24 cellular contexts compared by ENCODE assay signal in the genomic region with DNA sequence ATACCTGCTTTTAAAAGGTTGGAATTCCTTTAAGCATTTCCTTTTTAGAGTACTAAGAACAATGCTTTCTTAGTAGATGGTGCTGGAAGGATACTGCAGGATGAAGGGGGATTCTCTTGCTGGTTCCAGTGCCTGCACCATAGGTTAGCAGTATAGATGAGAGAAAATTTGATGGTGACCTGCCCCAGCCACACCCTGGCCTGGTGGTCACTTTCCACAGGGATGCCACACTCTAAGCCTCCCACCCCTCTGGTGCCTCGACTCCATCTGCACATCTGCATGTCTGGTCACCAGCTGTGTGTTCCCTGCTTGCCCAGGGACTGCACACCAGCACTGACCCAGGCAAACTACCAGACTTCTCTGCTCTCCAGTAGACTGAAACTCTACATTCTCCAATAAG. TPM values are rescaled to one million over a fixed set of nuclear protein-coding genes. Genes with fewer than 3 reads are reported as not detected.
A peak's percentile ranks its signal among the peaks of the same experiment; 100 is the strongest.
DNase-seq lines count a peak whose midpoint lies in the region; ATAC-seq and TF ChIP-seq lines count a peak whose summit lies in the region.
"Had no signal": no experiment of that assay in that cellular context is flagged by ENCODE, and none has a peak within 500 bp of the region (broad histone marks: within the 10 kb centered on the region; RNA-seq: fewer than 3 reads in every experiment).

No MANE protein-coding gene starts in this region.

- H3F3A ChIP-seq in smooth muscle cell (ENCODE audit: low read depth), result peaks cover 36% of the 10 kb centered on the region

- H3K36me3 Mint-ChIP-seq in immature natural killer cell, result peaks cover 8 to 33% (median 28%) of the 10 kb centered on the region in 3 donors

- TF ChIP-seq CTCF in heart right ventricle (IDR thresholded peaks at IDR 0.05) (no peak), IMR-90 (conservative IDR thresholded peaks at IDR 0.05; ENCODE audit: low read depth, low read length) (no peak), smooth muscle cell (IDR thresholded peaks at IDR 0.05; ENCODE audit: borderline replicate concordance, insufficient read depth, poor library complexity, severe bottlenecking) (no peak)

- H4K5ac ChIP-seq in IMR-90 (ENCODE audit: low read depth, low read length), result no peak overlapping the region

- H3K4me1 ChIP-seq in heart right ventricle, result no peaks in the 10 kb centered on the region
- H3K4me1 ChIP-seq in IMR-90 (ENCODE audit: control insufficient read depth, insufficient read depth, low read length), result peaks cover 2% of the 10 kb centered on the region; the same call in 1 of the 2 replicates
- no peaks in the 10 kb centered on the region for H3K4me1 ChIP-seq in smooth muscle cell (ENCODE audit: low read depth)
- H3K4me1 ChIP-seq: gastrocnemius medialis, transverse colon had no signal

- peaks cover 46 to 67% of the 10 kb centered on the region in 2 donors for H3K4me1 Mint-ChIP-seq in immature natural killer cell

- no peak overlapping the region for H2BK5ac ChIP-seq in IMR-90 (ENCODE audit: low read depth, low read length, poor library complexity, severe bottlenecking)

- WGBS in heart right ventricle, 2 donors, result 59 to 63% methylated on average over 1 of the region's 1 CpG
- 33% methylated on average over 1 of the region's 1 CpG; no CpG with 5 or more reads in 1 of the 2 experiments for WGBS in IMR-90 (ENCODE audit: extremely low coverage in 2 of 2, insufficient read length in 1 of 2), 2 experiments
- WGBS in smooth muscle cell (ENCODE audit: low lambda C conversion rate), result 57% methylated on average over 1 of the region's 1 CpG

- intact Hi-C loops in Right ventricle myocardium inferior (cut with DNase I), result no loop called here
- intact Hi-C loops in heart right ventricle (cut with DNase I), result no loop called here
- intact Hi-C loops in IMR-90 (cut with micrococcal nuclease), result no loop called here

- peak overlapping the region; percentile 42 to 82 (median 55) for H3K4me3 Mint-ChIP-seq in immature natural killer cell

- dilution Hi-C loops in IMR-90 (cut with HindIII; ENCODE audit: low sequenced_read_pairs, unreplicated experiment), result no loop called here

- no peak overlapping the region for H2BK20ac ChIP-seq in IMR-90 (ENCODE audit: low read depth, low read length)

- H3K27ac ChIP-seq in heart right ventricle (no peak overlapping the region), IMR-90 (ENCODE audit: insufficient read depth, low read length) (no peak overlapping the region), smooth muscle cell (ENCODE audit: low read depth) (peak overlapping the region; percentile 19)
- H3K27ac ChIP-seq: gastrocnemius medialis, skin epidermis, transverse colon had no signal

- H3K9me1 ChIP-seq in IMR-90 (ENCODE audit: insufficient read depth, low read length), result no peaks in the 10 kb centered on the region

- ATAC-seq in Right ventricle myocardium inferior, result peak; percentile 16
- no peak for ATAC-seq in heart right ventricle
- ATAC-seq in IMR-90 (ENCODE audit: low read depth), result no peak
- ATAC-seq in HG02884 (IDR thresholded peaks at IDR 0.05; ENCODE audit: unreplicated experiment), result no peak
- ATAC-seq: gastrocnemius medialis, HCT116 had no signal

- H2BK120ac ChIP-seq in IMR-90 (ENCODE audit: low read depth, low read length), result no peak overlapping the region

- H3K4me3 ChIP-seq in heart right ventricle (no peak overlapping the region), IMR-90 (ENCODE audit: insufficient read depth, low read depth, low read length) (no peak overlapping the region), smooth muscle cell (no peak overlapping the region)
- H3K4me3 ChIP-seq: gastrocnemius medialis, skin epidermis, transverse colon had no signal

- H3K23ac ChIP-seq in IMR-90 (ENCODE audit: low read depth, low read length), result no peak overlapping the region

- no peak overlapping the region for H2BK15ac ChIP-seq in IMR-90 (ENCODE audit: low read depth, low read length)

- H3K79me2 ChIP-seq in smooth muscle cell (ENCODE audit: low read depth), result no peaks in the 10 kb centered on the region

- H3K27me3 ChIP-seq in heart right ventricle, result peaks cover 0 to 6% (median 0%) of the 10 kb centered on the region in 7 donors
- no peaks in the 10 kb centered on the region for H3K27me3 ChIP-seq in IMR-90 (ENCODE audit: control insufficient read depth, insufficient read depth, low read length)
- no peaks in the 10 kb centered on the region for H3K27me3 ChIP-seq in smooth muscle cell (ENCODE audit: low read depth)
- H3K27me3 ChIP-seq: gastrocnemius medialis, transverse colon had no signal

- POLR2A ChIA-PET in IMR-90 (lab: Charles Lee; ENCODE audit: unreplicated experiment), result interaction anchor here (0.6 kb wide), 1 partner anchor 20 kb away, joined by 3 read pairs; no protein-coding TSS in a partner anchor

- H4K20me1 ChIP-seq in IMR-90 (ENCODE audit: insufficient read depth, low read length) (peaks cover 28% of the 10 kb centered on the region), smooth muscle cell (ENCODE audit: low read depth) (peaks cover 49% of the 10 kb centered on the region)

- TF ChIP-seq POLR2A in IMR-90 (IDR thresholded peaks at IDR 0.05; ENCODE audit: low read depth, low read length), result no peak; the same call in 1 of the 2 replicates

- H3K4me2 ChIP-seq in IMR-90 (ENCODE audit: low read depth, low read length) (no peak overlapping the region), smooth muscle cell (no peak overlapping the region)

- H3K27ac Mint-ChIP-seq in immature natural killer cell, result peak overlapping the region; percentile 30 to 76 (median 48)
- H3K27ac Mint-ChIP-seq: stimulated activated naive CD8-positive, alpha-beta T cell treated with anti-CD3 and anti-CD28 coated beads, Interleukin-15, Interleukin-2, amounts not matched to agents 100 ng/mL and 50 ng/mL, for 24 hours had no signal

- in situ Hi-C loops in IMR-90 (cut with MboI; ENCODE audit: low sequenced_read_pairs), result no loop called here

- H4K8ac ChIP-seq in IMR-90 (ENCODE audit: low read depth in 2 of 2, low read length in 2 of 2), result no peak overlapping the region

- peaks cover 0 to 10% (median 1%) of the 10 kb centered on the region in 3 donors for H3K27me3 Mint-ChIP-seq in immature natural killer cell (ENCODE audit: low read depth in 3 of 3)
- H3K27me3 Mint-ChIP-seq: stimulated activated naive CD8-positive, alpha-beta T cell treated with anti-CD3 and anti-CD28 coated beads, Interleukin-15, Interleukin-2, amounts not matched to agents 100 ng/mL and 50 ng/mL, for 24 hours had no signal

- no peak overlapping the region for H3K14ac ChIP-seq in IMR-90 (replicated peaks; ENCODE audit: low read depth, low read length)

- H3K79me1 ChIP-seq in IMR-90 (ENCODE audit: low read depth in 1 of 2, low read length in 2 of 2), result peaks cover 4 to 14% of the 10 kb centered on the region in 2 experiments; a peak in 3 of 4 replicates

- H3K9me3 ChIP-seq in heart right ventricle, result no peaks in the 10 kb centered on the region
- no peaks in the 10 kb centered on the region for H3K9me3 ChIP-seq in IMR-90 (ENCODE audit: control insufficient read depth, insufficient read depth, low read length)
- H3K9me3 ChIP-seq in smooth muscle cell (replicated peaks; ENCODE audit: low read depth), result no peaks in the 10 kb centered on the region
- H3K9me3 ChIP-seq: gastrocnemius medialis, neutrophil, transverse colon had no signal

- no peak overlapping the region for H3K56ac ChIP-seq in IMR-90 (ENCODE audit: extremely low read depth, insufficient read depth, low read length)

- no peak for DNase-seq in Right ventricle myocardium inferior (ENCODE audit: missing footprints)
- no peak for DNase-seq in heart right ventricle
- DNase-seq in IMR-90, result no peak
- no peak for DNase-seq in immature natural killer cell
- DNase-seq in smooth muscle cell (lab: John Stamatoyannopoulos, UW; ENCODE audit: unreplicated experiment), result no peak
- no peak for DNase-seq in KG1 (lab: John Stamatoyannopoulos, UW)
- DNase-seq in AG08396 (ENCODE audit: low spot score), result no peak
- DNase-seq: activated CD8-positive, alpha-beta memory T cell treated with anti-CD3 and anti-CD28 coated beads, Interleukin-2, amount 50 U/mL, for 4 hours; activated gamma-delta T cell; central memory CD4-positive, alpha-beta T cell; COR-L47; erythroblast; gastrocnemius medialis; midbrain; NCI-H1417; stimulated activated CD4-positive, alpha-beta T cell treated with anti-CD3 and anti-CD28 coated beads, Interleukin-2, amount 100 ng/mL, for 48 hours; transverse colon had no signal

- no peaks in the 10 kb centered on the region for H3K9me3 Mint-ChIP-seq in immature natural killer cell
- H3K9me3 Mint-ChIP-seq: stimulated activated naive CD8-positive, alpha-beta T cell treated with anti-CD3 and anti-CD28 coated beads, Interleukin-15, Interleukin-2, amounts not matched to agents 100 ng/mL and 50 ng/mL, for 24 hours had no signal

- H3K9ac ChIP-seq in IMR-90 (ENCODE audit: low read depth, low read length) (no peak overlapping the region), smooth muscle cell (ENCODE audit: low read depth) (no peak overlapping the region)

- H3K36me3 ChIP-seq in heart right ventricle (peaks cover 0 to 43% (median 24%) of the 10 kb centered on the region in 9 donors), IMR-90 (ENCODE audit: control insufficient read depth, insufficient read depth, low read length) (peaks cover 22% of the 10 kb centered on the region), smooth muscle cell (ENCODE audit: low read depth) (peaks cover 17% of the 10 kb centered on the region)

- H2AK9ac ChIP-seq in IMR-90 (replicated peaks; ENCODE audit: low read depth, low read length, poor library complexity), result no peak overlapping the region

- H3K4ac ChIP-seq in IMR-90 (ENCODE audit: low read depth, low read length), result no peak overlapping the region

- H2AFZ ChIP-seq in IMR-90 (replicated peaks; ENCODE audit: low read length, poor library complexity) (peak overlapping the region; percentile 9), smooth muscle cell (ENCODE audit: low read depth) (no peak overlapping the region)

- BruUV-seq in IMR-90 (replicated peaks; lab: Mats Ljungman, UMichigan), result no TSS peak

- H2AK5ac ChIP-seq in IMR-90 (ENCODE audit: low read depth, low read length), result no peak overlapping the region

- no peak overlapping the region for H4K91ac ChIP-seq in IMR-90 (ENCODE audit: insufficient read depth, low read depth, low read length)

- no peak for TF ChIP-seq RAD21 in IMR-90 (IDR thresholded peaks at IDR 0.05; ENCODE audit: low read length)

- no peak overlapping the region for H3K18ac ChIP-seq in IMR-90 (ENCODE audit: low read depth, low read length)

- CTCF ChIA-PET in IMR-90 (lab: Yijun Ruan, JAX), result interaction anchor here (0.6 kb wide), 1 partner anchor 543 kb away, joined by 3 read pairs; no protein-coding TSS in a partner anchor

RNA-seq across cellular contexts. Expression of a gene that starts 19.1 kb away (rescaled TPM):
- total RNA-seq in Right ventricle myocardium inferior (11.7 TPM), heart right ventricle (100 to 1,000 TPM in 1 of 10 donors, 10 to 100 TPM in 8, 1 to 10 TPM in 1; 9.1 to 109 (median 15.7) TPM), IMR-90 (2012; rRNA removed) (54.8 and 113 TPM in 2 replicates), smooth muscle cell (938 and 998 TPM in 2 replicates)
- polyA plus RNA-seq in heart right ventricle (1 to 10 TPM; 3.9 to 6.4 TPM), IMR-90 (2012; rRNA removed) (38.2 and 46.1 TPM in 2 replicates), immature natural killer cell (100 to 1,000 TPM in 2 of 3 donors, 10 to 100 TPM in 1; 55.0 to 114 (median 114) TPM), smooth muscle cell (211 and 466 TPM in 2 replicates)
- 19.4 and 27.9 TPM in 2 replicates for polyA plus RNA-seq in IMR-90 (2012; cell fraction: cytosol; rRNA removed)
- 44.9 and 179 TPM in 2 replicates for polyA plus RNA-seq in IMR-90 (2012; cell fraction: nucleus; rRNA removed; ENCODE audit: low replicate concordance)

RNA-seq across cellular contexts. Expression of a gene that starts 44.2 kb away (rescaled TPM):
- not detected for total RNA-seq in Right ventricle myocardium inferior
- under 1 TPM in 3 of 10 donors, not detected in 7; 0.22 to 0.95 (median 0.39) TPM for total RNA-seq in heart right ventricle
- polyA plus RNA-seq in heart right ventricle, result not detected
- under 0.01 TPM in 1 of 2 replicates, not detected in the other for total RNA-seq in IMR-90 (2012; rRNA removed)
- polyA plus RNA-seq in IMR-90 (2012; rRNA removed), result 0.05 and 0.07 TPM in 2 replicates
- 0.05 TPM in 1 of 2 replicates, not detected in the other for polyA plus RNA-seq in IMR-90 (2012; cell fraction: cytosol; rRNA removed)
- polyA plus RNA-seq in IMR-90 (2012; cell fraction: nucleus; rRNA removed; ENCODE audit: low replicate concordance), result 0.10 and 0.30 TPM in 2 replicates
- polyA plus RNA-seq in immature natural killer cell, result not detected
- 2.3 and 2.8 TPM in 2 replicates for total RNA-seq in smooth muscle cell
- polyA plus RNA-seq in smooth muscle cell, result 8.1 and 19.3 TPM in 2 replicates
- total RNA-seq: Daoy, gastrocnemius medialis, pulmonary artery endothelial cell had no signal
